Comparison of ENCODE assay signal across 26 cellular contexts in genomic region chr14:57657487-57657886, GRCh38.
A peak's percentile ranks its signal among the peaks of the same experiment; 100 is the strongest.
DNase-seq lines count a peak whose midpoint lies in the region; ATAC-seq lines count a peak whose summit lies in the region.
"Had no signal": no experiment of that assay in that cellular context is flagged by ENCODE, and none has a peak within 500 bp of the region (broad histone marks: within the 10 kb centered on the region; RNA-seq: fewer than 3 reads in every experiment).

No MANE protein-coding gene starts in this region.

- DNase-seq in DMS53 (lab: John Stamatoyannopoulos, UW), result peak; percentile 1
- no peak for DNase-seq in DMS53 treated with DMSO at 0.1 percent for 48 hours (lab: John Stamatoyannopoulos, UW; ENCODE audit: unreplicated experiment)
- DNase-seq in amniotic epithelial cell (ENCODE audit: low read depth), result peak; percentile 21
- peak; percentile 69 for DNase-seq in fibroblast of peridontal ligament (ENCODE audit: extremely low read depth)
- DNase-seq in renal cortical epithelial cell (ENCODE audit: low read depth), result peak; percentile 73
- DNase-seq in NCI-H2196 treated with DMSO at 0.1 percent for 48 hours (lab: John Stamatoyannopoulos, UW; ENCODE audit: unreplicated experiment), result no peak
- no peak for DNase-seq in SW 1271 (lab: John Stamatoyannopoulos, UW)
- DNase-seq: 8988T; activated CD8-positive, alpha-beta memory T cell treated with anti-CD3 and anti-CD28 coated beads for 24 hours; activated gamma-delta T cell; activated naive CD8-positive, alpha-beta T cell treated with anti-CD3 and anti-CD28 coated beads, Interleukin-2, amount 50 U/mL, for 24 hours; activated T-cell treated with anti-CD3 and anti-CD28 coated beads, Interleukin-2, amount 50 U/mL, for 1 hour; Caco-2; colonic mucosa; heart right ventricle; left ventricle myocardium superior; MG63; NCI-H1436; NCI-H510A; NK-92 treated with Interleukin-12 subunit alpha and Interleukin-12 subunit beta, amount 100 ng/mL, for 24 hours; pancreas; substantia nigra had no signal

- no peak for ATAC-seq in GM21619 (IDR thresholded peaks at IDR 0.05; ENCODE audit: unreplicated experiment)
- ATAC-seq: activated naive CD8-positive, alpha-beta T cell treated with anti-CD3 and anti-CD28 coated beads, Interleukin-2, amount 50 U/mL, for 24 hours; heart right ventricle; K562; left ventricle myocardium superior; natural killer cell treated with Interleukin-12 subunit alpha and Interleukin-12 subunit beta and Interleukin-15 and Interleukin-18, amount 100 ng/mL, for 72 hours; Panc1 had no signal

Comparison
In these comparisons a context has a peak if more than half of its experiments do, and no peak if none do; other contexts are left out.
1. DNase-seq: peak in DMS53 (single experiment), amniotic epithelial cell (single experiment), fibroblast of peridontal ligament (single experiment) and renal cortical epithelial cell (single experiment); none in DMS53 treated with DMSO at 0.1 percent for 48 hours (single experiment), NCI-H2196 treated with DMSO at 0.1 percent for 48 hours (single experiment) and SW 1271 (0 of 2).